18 cellular contexts compared by ENCODE assay signal in genomic region chr5:142342128-142342981, GRCh38. TPM values are rescaled to one million over a fixed set of nuclear protein-coding genes. Genes with fewer than 3 reads are reported as not detected.
DNase-seq lines count a peak whose midpoint lies in the region; ATAC-seq, FAIRE-seq and TF ChIP-seq lines count a peak whose summit lies in the region.
"Had no signal": no experiment of that assay in that cellular context is flagged by ENCODE, and none has a peak within 500 bp of the region (broad histone marks: within the 10 kb centered on the region; RNA-seq: fewer than 3 reads in every experiment).

No MANE protein-coding gene starts in this region.

- intact Hi-C loops in body of pancreas (cut with DNase I) (no loop called here), kidney (cut with DNase I) (no loop called here), stomach (cut with DNase I; ENCODE audit: low total_unique reads) (no loop called here)

- H3K9ac ChIP-seq in kidney (ENCODE audit: low read length in 2 of 2) = peak overlapping the region in 1 of 2 donors; percentile 46
- H3K9ac ChIP-seq: neural progenitor cell had no signal

- TF ChIP-seq CTCF in body of pancreas (IDR thresholded peaks at IDR 0.05) (no peak), kidney (IDR thresholded peaks at IDR 0.05; ENCODE audit: borderline replicate concordance, extremely low read depth, insufficient read depth) (no peak), stomach (IDR thresholded peaks at IDR 0.05) (no peak)

- DNase-seq in NCI-H2107 treated with DMSO at 0.1 percent for 48 hours (lab: John Stamatoyannopoulos, UW; ENCODE audit: unreplicated experiment) (peak; percentile 36), NCI-H2107 (lab: John Stamatoyannopoulos, UW) (no peak), body of pancreas (peak in 1 of 4 donors; percentile 15), kidney (no peak), stomach (no peak), T-helper 17 cell (no peak)
- DNase-seq: activated CD4-positive, alpha-beta T cell treated with anti-CD3 and anti-CD28 coated beads, Interleukin-2, amount 50 U/mL, for 4 hours; activated gamma-delta T cell; cerebellar nuclear complex; esophagus squamous epithelium; NCI-H1694; spleen; T-cell had no signal

- FAIRE-seq in kidney (lab: Jason Lieb, UNC) = no peak
- FAIRE-seq: A204.1 had no signal

- H3K4me1 ChIP-seq in body of pancreas (no peaks in the 10 kb centered on the region), kidney (ENCODE audit: control insufficient read depth in 1 of 2, insufficient read depth in 1 of 2, low read depth in 1 of 2, low read length in 2 of 2) (no peaks in the 10 kb centered on the region), stomach (no peaks in the 10 kb centered on the region)
- H3K4me1 ChIP-seq: esophagus squamous epithelium had no signal

- no peaks in the 10 kb centered on the region for H3K4me1 Mint-ChIP-seq in T-helper 17 cell

- H3K27me3 Mint-ChIP-seq in T-helper 17 cell = no peaks in the 10 kb centered on the region
- H3K27me3 Mint-ChIP-seq: type B pancreatic cell had no signal

- no peaks in the 10 kb centered on the region for H3K36me3 ChIP-seq in body of pancreas (replicated peaks in 1 of 2; ENCODE audit: insufficient read depth in 1 of 2, low read depth in 2 of 2)
- H3K36me3 ChIP-seq in kidney (ENCODE audit: control insufficient read depth in 1 of 2, insufficient read depth in 2 of 2, low read length in 2 of 2) = no peaks in the 10 kb centered on the region
- no peaks in the 10 kb centered on the region for H3K36me3 ChIP-seq in stomach
- H3K36me3 ChIP-seq: esophagus squamous epithelium, neural progenitor cell, spleen had no signal

- ATAC-seq in body of pancreas = peak; percentile 45
- no peak for ATAC-seq in HG02885 (IDR thresholded peaks at IDR 0.05; ENCODE audit: poor library complexity, unreplicated experiment)
- no peak for ATAC-seq in GM21825 (IDR thresholded peaks at IDR 0.05; ENCODE audit: unreplicated experiment)
- no peak for ATAC-seq in T-helper 17 cell
- ATAC-seq: T-cell had no signal

- H3K27me3 ChIP-seq in body of pancreas = no peaks in the 10 kb centered on the region
- no peaks in the 10 kb centered on the region for H3K27me3 ChIP-seq in stomach
- H3K27me3 ChIP-seq: esophagus squamous epithelium, neural progenitor cell had no signal

- no peak for TF ChIP-seq EP300 in stomach (IDR thresholded peaks at IDR 0.05)

- no peak overlapping the region for H3K27ac Mint-ChIP-seq in T-helper 17 cell
- H3K27ac Mint-ChIP-seq: neural progenitor cell, T-cell, type B pancreatic cell had no signal

- 46 to 63% methylated on average over 12 to 16 of the region's 16 CpGs for whole genome bisulfite sequencing in body of pancreas, 2 donors
- 81 to 84% (median 81%) methylated on average over 16 of the region's 16 CpGs for WGBS in stomach, 5 donors

- H3K9me3 ChIP-seq in body of pancreas = peaks cover 0 to 14% (median 0%) of the 10 kb centered on the region in 3 donors
- H3K9me3 ChIP-seq in kidney (ENCODE audit: control insufficient read depth in 1 of 2, low read length in 2 of 2) = peaks cover 0 to 14% of the 10 kb centered on the region in 2 donors
- H3K9me3 ChIP-seq in stomach = peaks cover 12 to 27% (median 24%) of the 10 kb centered on the region in 4 donors
- no peaks in the 10 kb centered on the region for H3K9me3 ChIP-seq in T-helper 17 cell (ENCODE audit: control insufficient read depth, low read length, poor library complexity, severe bottlenecking)

- H3K36me3 Mint-ChIP-seq in T-helper 17 cell (ENCODE audit: low read depth) = no peaks in the 10 kb centered on the region

- H3K27ac ChIP-seq in body of pancreas (peak overlapping the region in 2 of 4 donors; percentile 28 to 34), kidney (ENCODE audit: low read depth in 2 of 2, low read length in 2 of 2) (peak overlapping the region; percentile 19 to 23), stomach (peak overlapping the region in 3 of 5 donors; percentile 18 to 35 (median 20))
- H3K27ac ChIP-seq: esophagus squamous epithelium, neural progenitor cell had no signal

- H3K4me3 ChIP-seq in body of pancreas (no peak overlapping the region), kidney (ENCODE audit: low read length in 2 of 2) (no peak overlapping the region), stomach (no peak overlapping the region)
- H3K4me3 ChIP-seq: esophagus squamous epithelium, neural progenitor cell, spleen had no signal

- no peak overlapping the region for H3K4me3 Mint-ChIP-seq in T-helper 17 cell
- H3K4me3 Mint-ChIP-seq: neural progenitor cell, T-cell, type B pancreatic cell had no signal

- TF ChIP-seq POLR2A in body of pancreas (IDR thresholded peaks at IDR 0.05) = peak in 1 of 3 donors; percentile 13
- no peak for TF ChIP-seq POLR2A in stomach (IDR thresholded peaks at IDR 0.05)

RNA-seq across cellular contexts. Expression of gene SPRY4, which starts 17.5 kb away (rescaled TPM):
- total RNA-seq in body of pancreas (10 to 100 TPM in 1 of 2 donors, 1 to 10 TPM in 1; 6.7 to 18.5 TPM), kidney (16.6 TPM), stomach (10 to 100 TPM in 3 of 5 donors, 1 to 10 TPM in 2; 2.9 to 13.6 (median 10.7) TPM), T-helper 17 cell (under 1 TPM in 1 of 2 donors, not detected in 1; 0.26 TPM)
- polyA plus RNA-seq in kidney (ENCODE audit: insufficient read depth, low read depth, low replicate concordance) (6.0 TPM), stomach (1 to 10 TPM; 1.3 to 7.9 (median 5.2) TPM)
